Comparison of ENCODE assay signal across 2 cellular contexts in the genomic region with DNA sequence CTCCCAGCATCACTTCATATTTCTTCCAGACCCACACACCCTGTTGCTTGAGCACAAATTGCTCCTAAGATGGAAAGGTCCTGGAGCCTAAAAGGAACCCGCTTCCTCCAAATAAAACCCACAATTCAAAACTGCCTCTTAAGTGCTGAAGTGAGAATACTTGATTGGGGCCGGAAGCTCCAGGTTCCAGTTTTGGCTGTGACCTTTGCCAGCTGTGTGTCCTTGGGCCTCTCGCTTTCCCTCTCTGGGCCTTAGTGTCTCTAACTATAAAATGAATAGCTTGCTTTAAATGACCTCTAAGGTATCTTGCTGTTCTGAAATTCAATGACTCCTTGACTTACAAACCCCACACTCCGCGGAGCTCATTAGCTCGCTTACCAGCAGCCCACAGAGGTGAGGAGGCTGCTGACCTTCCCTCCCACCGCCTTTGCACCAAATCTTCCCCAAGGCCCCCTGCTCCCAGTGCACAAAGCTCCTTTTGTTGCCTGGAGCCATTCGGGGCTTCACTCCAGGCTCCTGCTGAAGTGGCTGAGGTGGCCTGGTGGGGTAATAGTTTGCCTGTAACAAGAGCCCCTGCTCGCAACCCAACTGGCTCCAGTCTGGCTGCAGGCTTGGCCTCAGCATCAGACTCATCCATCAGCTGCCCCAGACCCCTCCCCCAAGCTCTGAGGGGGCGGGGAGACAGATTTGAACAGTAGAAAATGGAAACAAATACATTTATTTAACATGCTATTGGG.
TF ChIP-seq lines count a peak whose summit lies in the region.

No MANE protein-coding gene starts in this region.

TF ChIP-seq in HEK293, 187 proteins besides CTCF, POLR2A, EP300 and RAD21:
- no peak for TF ChIP-seq ZNF426 (tag by site-specific recombination; IDR thresholded peaks at IDR 0.05)
- peak; percentile 58 for TF ChIP-seq ZIC2 (tag by site-specific recombination; IDR thresholded peaks at IDR 0.05)
TF ChIP-seq in HEK293: peak in this region for 1.

TF ChIP-seq in WTC11, 78 proteins besides CTCF, POLR2A, EP300 and RAD21:
- TF ChIP-seq, protein P1, sequence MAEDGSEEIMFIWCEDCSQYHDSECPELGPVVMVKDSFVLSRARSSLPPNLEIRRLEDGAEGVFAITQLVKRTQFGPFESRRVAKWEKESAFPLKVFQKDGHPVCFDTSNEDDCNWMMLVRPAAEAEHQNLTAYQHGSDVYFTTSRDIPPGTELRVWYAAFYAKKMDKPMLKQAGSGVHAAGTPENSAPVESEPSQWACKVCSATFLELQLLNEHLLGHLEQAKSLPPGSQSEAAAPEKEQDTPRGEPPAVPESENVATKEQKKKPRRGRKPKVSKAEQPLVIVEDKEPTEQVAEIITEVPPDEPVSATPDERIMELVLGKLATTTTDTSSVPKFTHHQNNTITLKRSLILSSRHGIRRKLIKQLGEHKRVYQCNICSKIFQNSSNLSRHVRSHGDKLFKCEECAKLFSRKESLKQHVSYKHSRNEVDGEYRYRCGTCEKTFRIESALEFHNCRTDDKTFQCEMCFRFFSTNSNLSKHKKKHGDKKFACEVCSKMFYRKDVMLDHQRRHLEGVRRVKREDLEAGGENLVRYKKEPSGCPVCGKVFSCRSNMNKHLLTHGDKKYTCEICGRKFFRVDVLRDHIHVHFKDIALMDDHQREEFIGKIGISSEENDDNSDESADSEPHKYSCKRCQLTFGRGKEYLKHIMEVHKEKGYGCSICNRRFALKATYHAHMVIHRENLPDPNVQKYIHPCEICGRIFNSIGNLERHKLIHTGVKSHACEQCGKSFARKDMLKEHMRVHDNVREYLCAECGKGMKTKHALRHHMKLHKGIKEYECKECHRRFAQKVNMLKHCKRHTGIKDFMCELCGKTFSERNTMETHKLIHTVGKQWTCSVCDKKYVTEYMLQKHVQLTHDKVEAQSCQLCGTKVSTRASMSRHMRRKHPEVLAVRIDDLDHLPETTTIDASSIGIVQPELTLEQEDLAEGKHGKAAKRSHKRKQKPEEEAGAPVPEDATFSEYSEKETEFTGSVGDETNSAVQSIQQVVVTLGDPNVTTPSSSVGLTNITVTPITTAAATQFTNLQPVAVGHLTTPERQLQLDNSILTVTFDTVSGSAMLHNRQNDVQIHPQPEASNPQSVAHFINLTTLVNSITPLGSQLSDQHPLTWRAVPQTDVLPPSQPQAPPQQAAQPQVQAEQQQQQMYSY (CRISPR knock-in tag; IDR thresholded peaks at IDR 0.05): no peak
- no peak for TF ChIP-seq ZNF263 (CRISPR knock-in tag; IDR thresholded peaks at IDR 0.05; ENCODE audit: low read depth)
- TF ChIP-seq SMAD4 (CRISPR knock-in tag; IDR thresholded peaks at IDR 0.05): no peak
- TF ChIP-seq ETV6 (CRISPR knock-in tag; IDR thresholded peaks at IDR 0.05): no peak
- no peak for TF ChIP-seq GTF2I (CRISPR knock-in tag; conservative IDR thresholded peaks at IDR 0.05)
